In genomic region chr1:230470750-230471149, GRCh38 we compare ENCODE assay signal across 2 cellular contexts. TPM values are rescaled to one million over a fixed set of nuclear protein-coding genes. Genes with fewer than 3 reads are reported as not detected.
"Had no signal": no experiment of that assay in that cellular context is flagged by ENCODE, and none has a peak within 500 bp of the region (broad histone marks: within the 10 kb centered on the region; RNA-seq: fewer than 3 reads in every experiment).

No MANE protein-coding gene starts in this region.

RNA-seq across cellular contexts. Expression of gene PGBD5, which starts 44.6 kb away (rescaled TPM):
- total RNA-seq: HT-29 had no signal
- polyA plus RNA-seq: IgD-negative memory B cell had no signal
